Comparison of ENCODE assay signal across 11 cellular contexts in genomic region chr11:105033344-105033743, GRCh38. TPM values are rescaled to one million over a fixed set of nuclear protein-coding genes. Genes with fewer than 3 reads are reported as not detected.
A peak's percentile ranks its signal among the peaks of the same experiment; 100 is the strongest.
DNase-seq lines count a peak whose midpoint lies in the region; ATAC-seq and TF ChIP-seq lines count a peak whose summit lies in the region.
"Had no signal": no experiment of that assay in that cellular context is flagged by ENCODE, and none has a peak within 500 bp of the region (broad histone marks: within the 10 kb centered on the region; RNA-seq: fewer than 3 reads in every experiment).

No MANE protein-coding gene starts in this region.

- H3K9ac ChIP-seq in adipocyte (ENCODE audit: low read length) = no peak overlapping the region
- H3K9ac ChIP-seq: BLaER1 had no signal

- ATAC-seq in heart right ventricle (peak in 2 of 8 donors; percentile 24 to 37), Right ventricle myocardium superior (ENCODE audit: poor library complexity) (no peak), memory B cell (ENCODE audit: low read depth) (no peak), GM21381 (IDR thresholded peaks at IDR 0.05; ENCODE audit: unreplicated experiment) (no peak)

- H3K36me3 ChIP-seq in heart right ventricle (peaks cover 0 to 34% (median 23%) of the 10 kb centered on the region in 9 donors), adipocyte (ENCODE audit: control insufficient read depth, insufficient read depth, low read length, severe bottlenecking) (peaks cover 15% of the 10 kb centered on the region)
- H3K36me3 ChIP-seq: BLaER1 had no signal

- H3K27ac ChIP-seq in heart right ventricle = peak overlapping the region in 3 of 10 donors; percentile 57 to 89 (median 89)
- H3K27ac ChIP-seq: BLaER1 had no signal

- peaks cover 27% of the 10 kb centered on the region for H3K4me1 Mint-ChIP-seq in memory B cell

- H3K27ac Mint-ChIP-seq in memory B cell = peak overlapping the region; percentile 91
- H3K27ac Mint-ChIP-seq: brain had no signal

- intact Hi-C loops in heart right ventricle (cut with DNase I) (loop anchor here in 2 of 10 donors (5.0 to 10.0 kb wide), 2 partner anchors 66 to 69 kb away; partner anchors contain the start of gene CASP4 (in 2 of the 2)), Right ventricle myocardium superior (cut with DNase I) (no loop called here)

- DNase-seq in heart right ventricle = no peak
- no peak for DNase-seq in Right ventricle myocardium superior
- no peak for DNase-seq in adipocyte (ENCODE audit: low read depth)
- DNase-seq in memory B cell (ENCODE audit: low spot score in 2 of 2) = no peak
- no peak for DNase-seq in AG08395 (ENCODE audit: low spot score)
- no peak for DNase-seq in NCI-H345 treated with DMSO at 0.1 percent for 48 hours (lab: John Stamatoyannopoulos, UW; ENCODE audit: unreplicated experiment)
- DNase-seq in DMS 273 (lab: John Stamatoyannopoulos, UW; ENCODE audit: unreplicated experiment) = no peak
- DNase-seq: SIG-M5 had no signal

- no peaks in the 10 kb centered on the region for H3K9me3 ChIP-seq in heart right ventricle
- H3K9me3 ChIP-seq in adipocyte (ENCODE audit: control insufficient read depth, low read length) = no peaks in the 10 kb centered on the region

- no peaks in the 10 kb centered on the region for H3K27me3 Mint-ChIP-seq in memory B cell

- H3K36me3 Mint-ChIP-seq in memory B cell = peaks cover 36% of the 10 kb centered on the region
- H3K36me3 Mint-ChIP-seq: brain had no signal

- peak overlapping the region; percentile 88 for H3K4me3 Mint-ChIP-seq in memory B cell

- H3K4me3 ChIP-seq in heart right ventricle = peak overlapping the region in 6 of 10 donors; percentile 45 to 62 (median 56)
- peak overlapping the region; percentile 20 for H3K4me3 ChIP-seq in adipocyte (ENCODE audit: low read length)
- H3K4me3 ChIP-seq: BLaER1 had no signal

- H3K9me3 Mint-ChIP-seq in memory B cell = no peaks in the 10 kb centered on the region

- no peak for TF ChIP-seq CTCF in heart right ventricle (IDR thresholded peaks at IDR 0.05)

- H3K4me1 ChIP-seq in heart right ventricle = peaks cover 0 to 56% (median 6%) of the 10 kb centered on the region in 9 donors
- H3K4me1 ChIP-seq in adipocyte (ENCODE audit: control insufficient read depth, insufficient read depth, low read length) = peaks cover 23% of the 10 kb centered on the region

- 79 to 84% methylated on average over 3 of the region's 3 CpGs for WGBS in heart right ventricle, 2 donors

- H3K27me3 ChIP-seq in heart right ventricle = no peaks in the 10 kb centered on the region
- no peaks in the 10 kb centered on the region for H3K27me3 ChIP-seq in adipocyte (replicated peaks; ENCODE audit: control insufficient read depth, insufficient read depth, low read length)
- H3K27me3 ChIP-seq: BLaER1 had no signal

RNA-seq across cellular contexts. Expression of gene CASP1, which starts 1.6 kb away (rescaled TPM):
- total RNA-seq in heart right ventricle (10 to 100 TPM in 2 of 10 donors, 1 to 10 TPM in 8; 4.3 to 35.5 (median 7.5) TPM), Right ventricle myocardium superior (9.5 TPM)
- polyA plus RNA-seq in heart right ventricle = 10 to 100 TPM in 1 of 2 donors, 1 to 10 TPM in 1; 8.9 to 11.6 TPM

RNA-seq across cellular contexts. Expression of gene CASP5, which starts 10.4 kb away (rescaled TPM):
- under 1 TPM in 3 of 10 donors, not detected in 7; 0.18 to 0.79 (median 0.25) TPM for total RNA-seq in heart right ventricle
- polyA plus RNA-seq in heart right ventricle = under 1 TPM in 1 of 2 donors, not detected in 1; 0.03 TPM
- total RNA-seq in Right ventricle myocardium superior = not detected

RNA-seq across cellular contexts. Expression of gene CARD16, which starts 11.8 kb away (rescaled TPM):
- total RNA-seq in heart right ventricle = 10 to 100 TPM in 3 of 10 donors, 1 to 10 TPM in 7; 4.8 to 29.5 (median 7.0) TPM
- polyA plus RNA-seq in heart right ventricle = 10 to 100 TPM; 16.4 to 31.7 TPM
- total RNA-seq in Right ventricle myocardium superior = 8.4 TPM
